Comparison of ENCODE assay signal across 8 cellular contexts in the genomic region with DNA sequence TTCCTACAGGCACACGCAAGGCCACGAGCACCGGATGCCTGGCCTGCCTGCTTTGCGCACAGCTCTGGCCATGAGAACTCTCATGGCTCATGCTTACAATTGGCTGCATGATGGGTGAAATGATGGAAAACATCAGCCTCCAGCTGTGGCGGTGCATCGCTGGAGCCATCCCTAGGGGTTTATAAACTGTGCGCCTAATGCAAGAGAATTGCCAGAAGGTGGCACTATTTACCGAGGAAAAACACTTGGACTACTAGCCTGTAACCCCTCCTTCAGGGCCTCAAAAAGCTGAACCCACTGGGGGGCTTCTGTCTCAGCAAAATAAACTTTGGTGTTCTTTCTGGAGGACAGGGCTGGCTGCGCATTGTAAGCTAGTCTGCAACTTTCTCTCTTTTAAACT. TPM values are rescaled to one million over a fixed set of nuclear protein-coding genes. Genes with fewer than 3 reads are reported as not detected.
A peak's percentile ranks its signal among the peaks of the same experiment; 100 is the strongest.
DNase-seq lines count a peak whose midpoint lies in the region; ATAC-seq and TF ChIP-seq lines count a peak whose summit lies in the region.

No MANE protein-coding gene starts in this region.

- TF ChIP-seq CTCF in HFF-Myc (IDR thresholded peaks at IDR 0.05; ENCODE audit: low read depth, low read length, missing control alignments) (peak; percentile 39), VCaP (conservative IDR thresholded peaks at IDR 0.05) (peak; percentile 65), kidney epithelial cell (IDR thresholded peaks at IDR 0.05; ENCODE audit: insufficient read depth, low read length, poor library complexity, severe bottlenecking) (peak; percentile 34)

- no peaks in the 10 kb centered on the region for H3K36me3 ChIP-seq in kidney epithelial cell (ENCODE audit: control insufficient read depth, insufficient read depth, low read length)

- no peak overlapping the region for H3K4me3 Mint-ChIP-seq in activated T-helper 2 cell treated with anti-CD3 and anti-CD28 coated beads, Interferon-gamma antibody, Interleukin-2, Interleukin-4, amounts not matched to agents 10 μg/mL and 5 μg/mL and 100 μg/mL, durations not matched to agents 14 hours and 24 hours and 36 hours (ENCODE audit: low read depth)

- no peak overlapping the region for H3K27ac Mint-ChIP-seq in activated T-helper 2 cell treated with anti-CD3 and anti-CD28 coated beads, Interferon-gamma antibody, Interleukin-2, Interleukin-4, amounts not matched to agents 10 μg/mL and 5 μg/mL and 100 μg/mL, durations not matched to agents 14 hours and 24 hours and 36 hours

- H3K9me3 Mint-ChIP-seq in activated T-helper 2 cell treated with anti-CD3 and anti-CD28 coated beads, Interferon-gamma antibody, Interleukin-2, Interleukin-4, amounts not matched to agents 10 μg/mL and 5 μg/mL and 100 μg/mL, durations not matched to agents 14 hours and 24 hours and 36 hours = no peaks in the 10 kb centered on the region

- no peaks in the 10 kb centered on the region for H3K36me3 Mint-ChIP-seq in activated T-helper 2 cell treated with anti-CD3 and anti-CD28 coated beads, Interferon-gamma antibody, Interleukin-2, Interleukin-4, amounts not matched to agents 10 μg/mL and 5 μg/mL and 100 μg/mL, durations not matched to agents 14 hours and 24 hours and 36 hours (ENCODE audit: low read depth)

- no peaks in the 10 kb centered on the region for H3K4me1 Mint-ChIP-seq in activated T-helper 2 cell treated with anti-CD3 and anti-CD28 coated beads, Interferon-gamma antibody, Interleukin-2, Interleukin-4, amounts not matched to agents 10 μg/mL and 5 μg/mL and 100 μg/mL, durations not matched to agents 14 hours and 24 hours and 36 hours (ENCODE audit: low read depth)

- no peaks in the 10 kb centered on the region for H3K27me3 ChIP-seq in kidney epithelial cell (ENCODE audit: control insufficient read depth, insufficient read depth, low read length)

- DNase-seq in CD1c-positive myeloid dendritic cell (ENCODE audit: extremely low spot score) = peak; percentile 15
- DNase-seq in HFF-Myc (ENCODE audit: extremely low read depth, low read depth) = no peak
- no peak for DNase-seq in kidney epithelial cell (ENCODE audit: low read depth)
- no peak for DNase-seq in activated CD8-positive, alpha-beta memory T cell treated with anti-CD3 and anti-CD28 coated beads for 24 hours
- no peak for DNase-seq in activated T-helper 2 cell treated with anti-CD3 and anti-CD28 coated beads, Interferon-gamma antibody, Interleukin-2, Interleukin-4, amounts not matched to agents 10 μg/mL and 5 μg/mL and 100 μg/mL, durations not matched to agents 14 hours and 24 hours and 36 hours (ENCODE audit: low spot score)

- H3K4me3 ChIP-seq in HFF-Myc (replicated peaks; ENCODE audit: low read depth, low read length) (no peak overlapping the region), kidney epithelial cell (ENCODE audit: low read depth, low read length) (no peak overlapping the region)

- H3K27ac ChIP-seq in VCaP = no peak overlapping the region

- intact Hi-C loops in activated T-helper 2 cell treated with anti-CD3 and anti-CD28 coated beads, Interferon-gamma antibody, Interleukin-2, Interleukin-4, amounts not matched to agents 10 μg/mL and 5 μg/mL and 100 μg/mL, durations not matched to agents 14 hours and 24 hours and 36 hours (cut with micrococcal nuclease) = no loop called here

- no peaks in the 10 kb centered on the region for H3K27me3 Mint-ChIP-seq in activated T-helper 2 cell treated with anti-CD3 and anti-CD28 coated beads, Interferon-gamma antibody, Interleukin-2, Interleukin-4, amounts not matched to agents 10 μg/mL and 5 μg/mL and 100 μg/mL, durations not matched to agents 14 hours and 24 hours and 36 hours (ENCODE audit: low read depth)

- ATAC-seq in GM19324 (IDR thresholded peaks at IDR 0.05; ENCODE audit: low FRiP score, unreplicated experiment) (no peak), HG03342 (IDR thresholded peaks at IDR 0.05; ENCODE audit: unreplicated experiment) (no peak)

RNA-seq across cellular contexts. Expression of a gene that starts 51.9 kb away (rescaled TPM):
- total RNA-seq in kidney epithelial cell = 13.8 and 18.1 TPM in 2 replicates
- 20.9 and 22.0 TPM in 2 replicates for total RNA-seq in activated T-helper 2 cell treated with anti-CD3 and anti-CD28 coated beads, Interferon-gamma antibody, Interleukin-2, Interleukin-4, amounts not matched to agents 10 μg/mL and 5 μg/mL and 100 μg/mL, durations not matched to agents 14 hours and 24 hours and 36 hours
